In the genomic region with DNA sequence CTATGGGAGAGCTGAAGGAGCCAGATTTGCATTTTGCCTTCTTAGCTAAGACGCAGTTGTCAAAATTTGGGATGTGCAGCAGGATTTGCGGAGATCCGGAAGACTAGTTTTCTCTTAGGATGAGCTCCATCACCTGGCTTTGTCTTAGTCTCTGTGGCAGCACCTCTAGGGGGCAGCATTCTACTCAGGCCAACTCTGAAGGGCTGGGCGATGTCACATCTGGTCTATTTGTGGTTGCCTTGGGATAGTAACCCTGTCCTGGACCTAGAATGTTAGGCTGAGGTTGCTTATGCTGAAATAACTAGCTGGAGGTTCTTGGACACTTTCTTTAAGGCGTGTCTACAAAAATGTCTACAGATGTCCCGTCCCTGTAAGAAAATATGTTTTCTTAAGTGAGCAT, we compare ENCODE assay signal across 11 cellular contexts.
DNase-seq lines count a peak whose midpoint lies in the region; ATAC-seq and TF ChIP-seq lines count a peak whose summit lies in the region.
"Had no signal": no experiment of that assay in that cellular context is flagged by ENCODE, and none has a peak within 500 bp of the region (broad histone marks: within the 10 kb centered on the region; RNA-seq: fewer than 3 reads in every experiment).

No MANE protein-coding gene starts in this region.

- H3K79me2 ChIP-seq in MM.1S (ENCODE audit: low read length), result no peaks in the 10 kb centered on the region

- intact Hi-C loops in heart right ventricle (cut with DNase I) (no loop called here), cardiac septum (cut with DNase I) (no loop called here), upper lobe of right lung (cut with DNase I) (no loop called here)

- no peaks in the 10 kb centered on the region for H4K20me1 ChIP-seq in MM.1S (ENCODE audit: insufficient read depth, low read length)

- H3K4me3 ChIP-seq in heart right ventricle, result no peak overlapping the region
- H3K4me3 ChIP-seq in MM.1S (ENCODE audit: low read length), result no peak overlapping the region
- no peak overlapping the region for H3K4me3 ChIP-seq in epithelial cell of proximal tubule (ENCODE audit: low read depth, low read length)
- no peak overlapping the region for H3K4me3 ChIP-seq in upper lobe of right lung
- H3K4me3 ChIP-seq: spleen had no signal

- WGBS in heart right ventricle, 2 donors, result 86 to 88% methylated on average over 6 of the region's 6 CpGs

- H3K4me1 ChIP-seq in heart right ventricle (no peaks in the 10 kb centered on the region), MM.1S (ENCODE audit: low read length) (no peaks in the 10 kb centered on the region), upper lobe of right lung (no peaks in the 10 kb centered on the region)
- H3K4me1 ChIP-seq: spleen had no signal

- no peak overlapping the region for H3K9ac ChIP-seq in MM.1S (ENCODE audit: low read length)

- H3K9me3 ChIP-seq in heart right ventricle (no peaks in the 10 kb centered on the region), MM.1S (replicated peaks; ENCODE audit: insufficient read depth, low read length) (no peaks in the 10 kb centered on the region), upper lobe of right lung (no peaks in the 10 kb centered on the region)

- H2AFZ ChIP-seq in MM.1S (ENCODE audit: low read length), result no peak overlapping the region

- TF ChIP-seq CTCF in heart right ventricle (IDR thresholded peaks at IDR 0.05) (peak in 7 of 9 donors; percentile 15 to 42 (median 27)), MM.1S (IDR thresholded peaks at IDR 0.05; ENCODE audit: low read length) (peak; percentile 18), epithelial cell of proximal tubule (conservative IDR thresholded peaks at IDR 0.05; ENCODE audit: low read depth, low read length) (peak; percentile 82), upper lobe of right lung (IDR thresholded peaks at IDR 0.05) (peak; percentile 15)

- H3K9me2 ChIP-seq in MM.1S (replicated peaks; ENCODE audit: insufficient read depth, low read length), result no peaks in the 10 kb centered on the region

- H3F3A ChIP-seq in MM.1S (ENCODE audit: insufficient read depth, low read length), result no peaks in the 10 kb centered on the region

- H3K4me2 ChIP-seq in MM.1S (ENCODE audit: low read depth, low read length), result no peak overlapping the region

- H3K27ac ChIP-seq in heart right ventricle (no peak overlapping the region), MM.1S (ENCODE audit: low read length) (no peak overlapping the region), upper lobe of right lung (no peak overlapping the region)
- H3K27ac ChIP-seq: spleen had no signal

- H3K27me3 ChIP-seq in heart right ventricle, result peaks cover 0 to 4% (median 0%) of the 10 kb centered on the region in 7 donors
- no peaks in the 10 kb centered on the region for H3K27me3 ChIP-seq in MM.1S (replicated peaks; ENCODE audit: insufficient read depth, low read length)
- no peaks in the 10 kb centered on the region for H3K27me3 ChIP-seq in upper lobe of right lung
- H3K27me3 ChIP-seq: spleen had no signal

- H3K36me3 ChIP-seq in heart right ventricle (no peaks in the 10 kb centered on the region), MM.1S (replicated peaks; ENCODE audit: insufficient read depth, low read length) (no peaks in the 10 kb centered on the region), upper lobe of right lung (no peaks in the 10 kb centered on the region)
- H3K36me3 ChIP-seq: spleen had no signal

- ATAC-seq in heart right ventricle, result no peak
- ATAC-seq in upper lobe of right lung, result peak; percentile 43
- ATAC-seq in GM18502 (IDR thresholded peaks at IDR 0.05; ENCODE audit: poor library complexity, unreplicated experiment), result no peak
- ATAC-seq: activated T-cell treated with anti-CD3 and anti-CD28 coated beads, Interleukin-2, amount 50 U/mL, for 72 hours had no signal

- DNase-seq in heart right ventricle (no peak), cardiac septum (ENCODE audit: low spot score) (no peak), MM.1S (no peak), epithelial cell of proximal tubule (ENCODE audit: low read depth) (no peak), upper lobe of right lung (no peak)
- no peak for DNase-seq in effector CD4-positive, alpha-beta T cell
- DNase-seq in central memory CD4-positive, alpha-beta T cell, result no peak
- DNase-seq: activated T-cell treated with anti-CD3 and anti-CD28 coated beads, Interleukin-2, amount 50 U/mL, for 72 hours; DMS153; spleen had no signal

Comparison
In these comparisons a context has a peak if more than half of its experiments do, and no peak if none do; other contexts are left out.
1. CTCF ChIP-seq: peak in every context shown above with its lines; median percentile 82 in epithelial cell of proximal tubule; 27 in heart right ventricle; 18 in MM.1S; 15 in upper lobe of right lung.